Comparison of ENCODE assay signal across 12 cellular contexts in the genomic region with DNA sequence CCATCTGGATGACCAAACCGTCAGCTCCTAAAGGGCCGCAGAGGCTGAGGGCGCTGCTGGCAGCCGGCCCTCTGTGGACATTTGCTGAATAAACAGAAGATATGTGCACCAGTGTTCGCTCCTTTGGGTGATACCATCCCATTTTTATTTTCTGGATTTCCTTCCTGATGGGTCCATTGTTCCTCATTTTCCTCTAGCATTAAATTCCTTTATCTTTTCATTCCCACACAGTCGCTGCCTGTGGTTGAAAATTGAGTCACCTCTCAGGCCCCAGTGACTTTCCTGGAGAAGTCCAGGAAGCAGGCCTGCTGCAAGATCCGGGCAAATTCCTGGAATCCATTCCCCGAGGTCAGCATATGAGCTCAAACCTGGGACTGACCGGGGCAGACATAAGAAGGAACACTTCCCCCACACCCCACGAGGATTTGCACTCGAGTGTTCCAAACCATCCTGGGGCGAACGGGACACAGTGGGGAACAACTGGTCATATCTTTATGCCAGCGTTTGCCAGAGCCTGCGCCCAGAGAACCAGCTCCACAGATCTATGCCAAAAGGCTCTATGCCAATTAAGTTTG.
A peak's percentile ranks its signal among the peaks of the same experiment; 100 is the strongest.
DNase-seq lines count a peak whose midpoint lies in the region; ATAC-seq and FAIRE-seq lines count a peak whose summit lies in the region.
"Had no signal": no experiment of that assay in that cellular context is flagged by ENCODE, and none has a peak within 500 bp of the region (broad histone marks: within the 10 kb centered on the region; RNA-seq: fewer than 3 reads in every experiment).

No MANE protein-coding gene starts in this region.

- peak; percentile 23 to 41 for ATAC-seq in left cardiac atrium
- no peak for ATAC-seq in Right ventricle myocardium inferior
- ATAC-seq in aorta (ENCODE audit: low FRiP score): peak; percentile 57
- ATAC-seq in HG03457 (IDR thresholded peaks at IDR 0.05; ENCODE audit: unreplicated experiment): no peak

- DNase-seq in left cardiac atrium (peak; percentile 46), Right ventricle myocardium inferior (ENCODE audit: missing footprints) (no peak), SJCRH30 (peak; percentile 42 to 54), kidney glomerular epithelial cell (lab: John Stamatoyannopoulos, UW) (peak; percentile 72), aorta (peak in 1 of 2 donors; percentile 56), frontal cortex (ENCODE audit: low spot score in 2 of 2) (no peak), DMS114 treated with DMSO at 0.1 percent for 48 hours (lab: John Stamatoyannopoulos, UW; ENCODE audit: unreplicated experiment) (no peak)
- DNase-seq: activated T-cell treated with anti-CD3 and anti-CD28 coated beads, Interleukin-2, amount 50 U/mL, for 48 hours; NCI-H1105 had no signal

- H3K9me3 ChIP-seq in SJCRH30 (replicated peaks): peaks cover 3% of the 10 kb centered on the region; the same call in 1 of the 2 replicates
- no peaks in the 10 kb centered on the region for H3K9me3 ChIP-seq in aorta (ENCODE audit: control insufficient read depth, low read length)
- H3K9me3 ChIP-seq: uterus had no signal

- intact Hi-C loops in left cardiac atrium (cut with DNase I): no loop called here
- intact Hi-C loops in Right ventricle myocardium inferior (cut with DNase I): no loop called here
- intact Hi-C loops in aorta (cut with DNase I): no loop called here

- H3K4me1 ChIP-seq in SJCRH30: peaks cover 17% of the 10 kb centered on the region
- H3K4me1 ChIP-seq in aorta (ENCODE audit: control insufficient read depth in 1 of 2, insufficient read depth in 2 of 2, low read length in 2 of 2): no peaks in the 10 kb centered on the region
- H3K4me1 ChIP-seq: uterus had no signal

- FAIRE-seq in frontal cortex (lab: Jason Lieb, UNC): no peak
- FAIRE-seq: H1 had no signal

- H3K4me3 ChIP-seq in SJCRH30 (no peak overlapping the region), aorta (ENCODE audit: low read length in 2 of 2) (no peak overlapping the region)
- H3K4me3 ChIP-seq: uterus had no signal

- H3K36me3 ChIP-seq in SJCRH30 (0 out of 2 replicates have a peak, but pooled peaks cover 2% of the 10 kb centered on the region), aorta (ENCODE audit: control insufficient read depth in 1 of 2, insufficient read depth in 2 of 2, low read length in 1 of 2) (no peaks in the 10 kb centered on the region)
- H3K36me3 ChIP-seq: uterus had no signal

- 32 to 47% methylated on average over 15 of the region's 15 CpGs for WGBS in aorta, 2 donors

- no peaks in the 10 kb centered on the region for H3K27me3 ChIP-seq in SJCRH30
- no peaks in the 10 kb centered on the region for H3K27me3 ChIP-seq in aorta (ENCODE audit: control insufficient read depth in 1 of 2, insufficient read depth in 2 of 2, low read length in 1 of 2)
- H3K27me3 ChIP-seq: uterus had no signal

- H3K27ac ChIP-seq in SJCRH30: peak overlapping the region; percentile 46
- peak overlapping the region in 1 of 2 donors; percentile 69 for H3K27ac ChIP-seq in aorta (ENCODE audit: low read depth in 1 of 2, low read length in 2 of 2)
- H3K27ac ChIP-seq: uterus had no signal

Comparison
In these comparisons a context has a peak if more than half of its experiments do, and no peak if none do; other contexts are left out.
1. ATAC-seq: peak in left cardiac atrium (2 of 2) and aorta (single experiment); none in Right ventricle myocardium inferior (single experiment) and HG03457 (single experiment).
2. DNase-seq: peak in left cardiac atrium (single experiment), SJCRH30 (2 of 2) and kidney glomerular epithelial cell (single experiment); none in Right ventricle myocardium inferior (single experiment), frontal cortex (0 of 2) and DMS114 treated with DMSO at 0.1 percent for 48 hours (single experiment).